Comparison of ENCODE assay signal across 1 cellular context in genomic region chr19:45862564-45863334, GRCh38.
A peak's percentile ranks its signal among the peaks of the same experiment; 100 is the strongest.
TF ChIP-seq lines count a peak whose summit lies in the region.

SYMPK (minus strand) TSS chr19:45863147; CDS start chr19:45854495, 8,652 bp downstream.

TF ChIP-seq in K562, 482 proteins besides CTCF, POLR2A, EP300 and RAD21 (continued from another document and continues in another):
- TF ChIP-seq ZFPM2 (CRISPR knock-in tag; IDR thresholded peaks at IDR 0.05) = no peak
- TF ChIP-seq, protein P1, sequence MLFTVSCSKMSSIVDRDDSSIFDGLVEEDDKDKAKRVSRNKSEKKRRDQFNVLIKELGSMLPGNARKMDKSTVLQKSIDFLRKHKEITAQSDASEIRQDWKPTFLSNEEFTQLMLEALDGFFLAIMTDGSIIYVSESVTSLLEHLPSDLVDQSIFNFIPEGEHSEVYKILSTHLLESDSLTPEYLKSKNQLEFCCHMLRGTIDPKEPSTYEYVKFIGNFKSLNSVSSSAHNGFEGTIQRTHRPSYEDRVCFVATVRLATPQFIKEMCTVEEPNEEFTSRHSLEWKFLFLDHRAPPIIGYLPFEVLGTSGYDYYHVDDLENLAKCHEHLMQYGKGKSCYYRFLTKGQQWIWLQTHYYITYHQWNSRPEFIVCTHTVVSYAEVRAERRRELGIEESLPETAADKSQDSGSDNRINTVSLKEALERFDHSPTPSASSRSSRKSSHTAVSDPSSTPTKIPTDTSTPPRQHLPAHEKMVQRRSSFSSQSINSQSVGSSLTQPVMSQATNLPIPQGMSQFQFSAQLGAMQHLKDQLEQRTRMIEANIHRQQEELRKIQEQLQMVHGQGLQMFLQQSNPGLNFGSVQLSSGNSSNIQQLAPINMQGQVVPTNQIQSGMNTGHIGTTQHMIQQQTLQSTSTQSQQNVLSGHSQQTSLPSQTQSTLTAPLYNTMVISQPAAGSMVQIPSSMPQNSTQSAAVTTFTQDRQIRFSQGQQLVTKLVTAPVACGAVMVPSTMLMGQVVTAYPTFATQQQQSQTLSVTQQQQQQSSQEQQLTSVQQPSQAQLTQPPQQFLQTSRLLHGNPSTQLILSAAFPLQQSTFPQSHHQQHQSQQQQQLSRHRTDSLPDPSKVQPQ (CRISPR knock-in tag; IDR thresholded peaks at IDR 0.05; ENCODE audit: borderline replicate concordance) = no peak
- TF ChIP-seq ZC3H11A (IDR thresholded peaks at IDR 0.05; ENCODE audit: low read depth, low read length) = no peak
- no peak for TF ChIP-seq POLR3G (IDR thresholded peaks at IDR 0.05; ENCODE audit: extremely low read depth, insufficient read length, insufficient replicate concordance)
- TF ChIP-seq, protein P2, sequence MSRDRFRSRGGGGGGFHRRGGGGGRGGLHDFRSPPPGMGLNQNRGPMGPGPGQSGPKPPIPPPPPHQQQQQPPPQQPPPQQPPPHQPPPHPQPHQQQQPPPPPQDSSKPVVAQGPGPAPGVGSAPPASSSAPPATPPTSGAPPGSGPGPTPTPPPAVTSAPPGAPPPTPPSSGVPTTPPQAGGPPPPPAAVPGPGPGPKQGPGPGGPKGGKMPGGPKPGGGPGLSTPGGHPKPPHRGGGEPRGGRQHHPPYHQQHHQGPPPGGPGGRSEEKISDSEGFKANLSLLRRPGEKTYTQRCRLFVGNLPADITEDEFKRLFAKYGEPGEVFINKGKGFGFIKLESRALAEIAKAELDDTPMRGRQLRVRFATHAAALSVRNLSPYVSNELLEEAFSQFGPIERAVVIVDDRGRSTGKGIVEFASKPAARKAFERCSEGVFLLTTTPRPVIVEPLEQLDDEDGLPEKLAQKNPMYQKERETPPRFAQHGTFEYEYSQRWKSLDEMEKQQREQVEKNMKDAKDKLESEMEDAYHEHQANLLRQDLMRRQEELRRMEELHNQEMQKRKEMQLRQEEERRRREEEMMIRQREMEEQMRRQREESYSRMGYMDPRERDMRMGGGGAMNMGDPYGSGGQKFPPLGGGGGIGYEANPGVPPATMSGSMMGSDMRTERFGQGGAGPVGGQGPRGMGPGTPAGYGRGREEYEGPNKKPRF (IDR thresholded peaks at IDR 0.05; ENCODE audit: low read depth, low read length) = no peak
- no peak; the same call in 1 of the 2 replicates for TF ChIP-seq NR2C1 (IDR thresholded peaks at IDR 0.05)
- peak; percentile 88 for TF ChIP-seq NR2C1 (tag; IDR thresholded peaks at IDR 0.05)
- peak in 1 of 2 experiments; percentile 50; a peak in 2 of 4 replicates for TF ChIP-seq SIN3A (IDR thresholded peaks at IDR 0.05; ENCODE audit: borderline replicate concordance in 2 of 2, control insufficient read depth in 1 of 2, low read depth in 2 of 2, low read length in 2 of 2)
- TF ChIP-seq PATZ1 (CRISPR knock-in tag; IDR thresholded peaks at IDR 0.05; ENCODE audit: borderline replicate concordance) = no peak
- peak; percentile 26; the same call in 1 of the 2 replicates for TF ChIP-seq L3MBTL2 (IDR thresholded peaks at IDR 0.05)
- no peak for TF ChIP-seq NFE2L1 (tag; IDR thresholded peaks at IDR 0.05; ENCODE audit: borderline replicate concordance, low read depth)
- no peak for TF ChIP-seq ZZZ3 (IDR thresholded peaks at IDR 0.05)
- TF ChIP-seq HNRNPK (IDR thresholded peaks at IDR 0.05; ENCODE audit: low read depth, low read length, poor library complexity, severe bottlenecking) = no peak
- TF ChIP-seq BRF1 (IDR thresholded peaks at IDR 0.05; ENCODE audit: borderline replicate concordance, extremely low read depth, insufficient read length) = no peak
- TF ChIP-seq PKNOX1 (IDR thresholded peaks at IDR 0.05) = no peak; the same call in none of the 2 replicates
- TF ChIP-seq TFAP4 (CRISPR knock-in tag; IDR thresholded peaks at IDR 0.05; ENCODE audit: borderline replicate concordance) = peak; percentile 74
- TF ChIP-seq FOXJ2 (tag; IDR thresholded peaks at IDR 0.05) = 0 out of 2 replicates have a peak, but pooled peaks have one; percentile 16
- no peak for TF ChIP-seq ZNF24 (IDR thresholded peaks at IDR 0.05)
- TF ChIP-seq, protein P3, sequence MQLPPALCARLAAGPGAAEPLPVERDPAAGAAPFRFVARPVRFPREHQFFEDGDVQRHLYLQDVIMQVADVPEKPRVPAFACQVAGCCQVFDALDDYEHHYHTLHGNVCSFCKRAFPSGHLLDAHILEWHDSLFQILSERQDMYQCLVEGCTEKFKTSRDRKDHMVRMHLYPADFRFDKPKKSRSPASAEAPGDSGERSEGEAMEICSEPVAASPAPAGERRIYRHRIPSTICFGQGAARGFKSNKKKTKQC (CRISPR knock-in tag; IDR thresholded peaks at IDR 0.05) = no peak; the same call in none of the 2 replicates
- TF ChIP-seq ZNF778 (CRISPR knock-in tag; IDR thresholded peaks at IDR 0.05) = no peak
- peak in 1 of 2 experiments; percentile 10; a peak in 2 of 4 replicates for TF ChIP-seq HDAC1 (IDR thresholded peaks at IDR 0.05)
- TF ChIP-seq PHTF2 (CRISPR knock-in tag; IDR thresholded peaks at IDR 0.05) = no peak
- no peak for TF ChIP-seq THRB (CRISPR knock-in tag; conservative IDR thresholded peaks at IDR 0.05)
- no peak for TF ChIP-seq ZNF785 (CRISPR knock-in tag; IDR thresholded peaks at IDR 0.05)
- peak; percentile 70; the same call in 1 of the 2 replicates for TF ChIP-seq RAD51 (IDR thresholded peaks at IDR 0.05; ENCODE audit: borderline replicate concordance, low read depth)
- TF ChIP-seq MXI1 (IDR thresholded peaks at IDR 0.05; ENCODE audit: low read depth, low read length) = no peak
- TF ChIP-seq C11orf30 (IDR thresholded peaks at IDR 0.05; ENCODE audit: low read depth) = peak; percentile 68; the same call in 1 of the 2 replicates
- TF ChIP-seq GTF2B (IDR thresholded peaks at IDR 0.05; ENCODE audit: extremely low read depth, insufficient read length) = no peak
- TF ChIP-seq ZFP36 (IDR thresholded peaks at IDR 0.05; ENCODE audit: low read depth, low read length, partially characterized antibody) = peak; percentile 84
- peak; percentile 67 for TF ChIP-seq KDM5B (IDR thresholded peaks at IDR 0.05; ENCODE audit: insufficient replicate concordance, low read depth, low read length)
- no peak for TF ChIP-seq STAT6 (CRISPR knock-in tag; IDR thresholded peaks at IDR 0.05)
- TF ChIP-seq FOXK2 (conservative IDR thresholded peaks at IDR 0.05 in 1 of 2, IDR thresholded peaks at IDR 0.05 in 1 of 2; ENCODE audit: low read depth in 2 of 2) = peak in 1 of 2 experiments; percentile 16; a peak in 1 of 4 replicates
- TF ChIP-seq EP400 (IDR thresholded peaks at IDR 0.05) = peak; percentile 82
- TF ChIP-seq, protein P4, sequence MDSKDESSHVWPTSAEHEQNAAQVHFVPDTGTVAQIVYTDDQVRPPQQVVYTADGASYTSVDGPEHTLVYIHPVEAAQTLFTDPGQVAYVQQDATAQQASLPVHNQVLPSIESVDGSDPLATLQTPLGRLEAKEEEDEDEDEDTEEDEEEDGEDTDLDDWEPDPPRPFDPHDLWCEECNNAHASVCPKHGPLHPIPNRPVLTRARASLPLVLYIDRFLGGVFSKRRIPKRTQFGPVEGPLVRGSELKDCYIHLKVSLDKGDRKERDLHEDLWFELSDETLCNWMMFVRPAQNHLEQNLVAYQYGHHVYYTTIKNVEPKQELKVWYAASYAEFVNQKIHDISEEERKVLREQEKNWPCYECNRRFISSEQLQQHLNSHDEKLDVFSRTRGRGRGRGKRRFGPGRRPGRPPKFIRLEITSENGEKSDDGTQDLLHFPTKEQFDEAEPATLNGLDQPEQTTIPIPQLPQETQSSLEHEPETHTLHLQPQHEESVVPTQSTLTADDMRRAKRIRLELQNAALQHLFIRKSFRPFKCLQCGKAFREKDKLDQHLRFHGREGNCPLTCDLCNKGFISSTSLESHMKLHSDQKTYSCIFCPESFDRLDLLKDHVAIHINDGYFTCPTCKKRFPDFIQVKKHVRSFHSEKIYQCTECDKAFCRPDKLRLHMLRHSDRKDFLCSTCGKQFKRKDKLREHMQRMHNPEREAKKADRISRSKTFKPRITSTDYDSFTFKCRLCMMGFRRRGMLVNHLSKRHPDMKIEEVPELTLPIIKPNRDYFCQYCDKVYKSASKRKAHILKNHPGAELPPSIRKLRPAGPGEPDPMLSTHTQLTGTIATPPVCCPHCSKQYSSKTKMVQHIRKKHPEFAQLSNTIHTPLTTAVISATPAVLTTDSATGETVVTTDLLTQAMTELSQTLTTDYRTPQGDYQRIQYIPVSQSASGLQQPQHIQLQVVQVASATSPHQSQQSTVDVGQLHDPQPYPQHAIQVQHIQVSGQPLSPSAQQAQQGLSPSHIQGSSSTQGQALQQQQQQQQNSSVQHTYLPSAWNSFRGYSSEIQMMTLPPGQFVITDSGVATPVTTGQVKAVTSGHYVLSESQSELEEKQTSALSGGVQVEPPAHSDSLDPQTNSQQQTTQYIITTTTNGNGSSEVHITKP (IDR thresholded peaks at IDR 0.05; ENCODE audit: partially characterized antibody) = peak; percentile 34
- TF ChIP-seq TGIF2 (CRISPR knock-in tag; IDR thresholded peaks at IDR 0.05) = 0 out of 2 replicates have a peak, but pooled peaks have one; percentile 22
- TF ChIP-seq STAT5A (IDR thresholded peaks at IDR 0.05; ENCODE audit: borderline replicate concordance, low read length) = no peak
- TF ChIP-seq, protein P5, sequence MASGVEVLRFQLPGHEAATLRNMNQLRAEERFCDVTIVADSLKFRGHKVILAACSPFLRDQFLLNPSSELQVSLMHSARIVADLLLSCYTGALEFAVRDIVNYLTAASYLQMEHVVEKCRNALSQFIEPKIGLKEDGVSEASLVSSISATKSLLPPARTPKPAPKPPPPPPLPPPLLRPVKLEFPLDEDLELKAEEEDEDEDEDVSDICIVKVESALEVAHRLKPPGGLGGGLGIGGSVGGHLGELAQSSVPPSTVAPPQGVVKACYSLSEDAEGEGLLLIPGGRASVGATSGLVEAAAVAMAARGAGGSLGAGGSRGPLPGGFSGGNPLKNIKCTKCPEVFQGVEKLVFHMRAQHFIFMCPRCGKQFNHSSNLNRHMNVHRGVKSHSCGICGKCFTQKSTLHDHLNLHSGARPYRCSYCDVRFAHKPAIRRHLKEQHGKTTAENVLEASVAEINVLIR (CRISPR knock-in tag; IDR thresholded peaks at IDR 0.05) = peak; percentile 47; the same call in 1 of the 2 replicates
- TF ChIP-seq, protein P6, sequence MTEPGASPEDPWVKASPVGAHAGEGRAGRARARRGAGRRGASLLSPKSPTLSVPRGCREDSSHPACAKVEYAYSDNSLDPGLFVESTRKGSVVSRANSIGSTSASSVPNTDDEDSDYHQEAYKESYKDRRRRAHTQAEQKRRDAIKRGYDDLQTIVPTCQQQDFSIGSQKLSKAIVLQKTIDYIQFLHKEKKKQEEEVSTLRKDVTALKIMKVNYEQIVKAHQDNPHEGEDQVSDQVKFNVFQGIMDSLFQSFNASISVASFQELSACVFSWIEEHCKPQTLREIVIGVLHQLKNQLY (CRISPR knock-in tag; conservative IDR thresholded peaks at IDR 0.05) = no peak
- peak; percentile 55 for TF ChIP-seq BCOR (IDR thresholded peaks at IDR 0.05)
